8 cellular contexts compared by ENCODE assay signal in genomic region chr1:201505505-201505893, GRCh38. TPM values are rescaled to one million over a fixed set of nuclear protein-coding genes. Genes with fewer than 3 reads are reported as not detected.
DNase-seq lines count a peak whose midpoint lies in the region; ATAC-seq and TF ChIP-seq lines count a peak whose summit lies in the region.

No MANE protein-coding gene starts in this region.

- H3K4me3 ChIP-seq in HUES6 (ENCODE audit: low read depth, low read length) (peak overlapping the region; percentile 60; the same call in 1 of the 2 replicates), spleen (peak overlapping the region; percentile 52 to 92 (median 66))

- peaks cover 56% of the 10 kb centered on the region for H3K4me1 ChIP-seq in HUES6 (ENCODE audit: control insufficient read depth, insufficient read depth, low read length)
- H3K4me1 ChIP-seq in spleen = peaks cover 17 to 76% (median 51%) of the 10 kb centered on the region in 6 donors

- H3K36me3 Mint-ChIP-seq in CD4-positive, alpha-beta T cell (ENCODE audit: low read depth) = no peaks in the 10 kb centered on the region
- peaks cover 2% of the 10 kb centered on the region for H3K36me3 Mint-ChIP-seq in activated CD4-positive, alpha-beta memory T cell treated with anti-CD3 and anti-CD28 coated beads, Interleukin-2, amount 10 ng/mL, durations not matched to agents 7 days and 5 days (ENCODE audit: low read depth)

- no peak for TF ChIP-seq CTCF in CD4-positive, alpha-beta T cell (IDR thresholded peaks at IDR 0.05)
- TF ChIP-seq CTCF in spleen (IDR thresholded peaks at IDR 0.05 in 8 of 11, conservative IDR thresholded peaks at IDR 0.05 in 3 of 11) = no peak

- H3K36me3 ChIP-seq in HUES6 (ENCODE audit: control insufficient read depth, insufficient read depth, low read length) = no peaks in the 10 kb centered on the region
- peaks cover 0 to 15% (median 0%) of the 10 kb centered on the region in 6 donors for H3K36me3 ChIP-seq in spleen

- H3K4me1 Mint-ChIP-seq in CD4-positive, alpha-beta T cell (ENCODE audit: low read depth) = peaks cover 49% of the 10 kb centered on the region
- peaks cover 58% of the 10 kb centered on the region for H3K4me1 Mint-ChIP-seq in activated CD4-positive, alpha-beta memory T cell treated with anti-CD3 and anti-CD28 coated beads, Interleukin-2, amount 10 ng/mL, durations not matched to agents 7 days and 5 days

- intact Hi-C loops in CD4-positive, alpha-beta T cell (cut with DNase I, micrococcal nuclease) = loop anchor here in 1 of 2 experiments (5.0 to 10.0 kb wide), 2 partner anchors 351 to 447 kb away; partner anchors contain the start of gene TMEM9
- intact Hi-C loops in left ventricle myocardium superior (cut with micrococcal nuclease) = no loop called here
- intact Hi-C loops in spleen (cut with DNase I; ENCODE audit: low total_unique reads) = no loop called here

- no peaks in the 10 kb centered on the region for H3K9me3 Mint-ChIP-seq in CD4-positive, alpha-beta T cell
- H3K9me3 Mint-ChIP-seq in activated CD4-positive, alpha-beta memory T cell treated with anti-CD3 and anti-CD28 coated beads, Interleukin-2, amount 10 ng/mL, durations not matched to agents 7 days and 5 days = no peaks in the 10 kb centered on the region

- H3K27me3 ChIP-seq in CD4-positive, alpha-beta T cell (ENCODE audit: control insufficient read depth, insufficient read depth, low read length) = no peaks in the 10 kb centered on the region
- H3K27me3 ChIP-seq in HUES6 (ENCODE audit: control insufficient read depth, insufficient read depth, low read length) (peaks cover 19% of the 10 kb centered on the region), spleen (replicated peaks in 1 of 7) (no peaks in the 10 kb centered on the region)

- DNase-seq in CD4-positive, alpha-beta T cell = no peak
- DNase-seq in activated CD4-positive, alpha-beta memory T cell treated with anti-CD3 and anti-CD28 coated beads, Interleukin-2, amount 10 ng/mL, durations not matched to agents 7 days and 5 days = no peak
- no peak for DNase-seq in left ventricle myocardium superior
- DNase-seq in spleen = no peak
- DNase-seq in activated effector memory CD4-positive, alpha-beta T cell treated with anti-CD3 and anti-CD28 coated beads, Interleukin-2, amount 50 U/mL, for 16 hours = no peak

- no peak for TF ChIP-seq POLR2A in spleen (IDR thresholded peaks at IDR 0.05)

- no peaks in the 10 kb centered on the region for H3K27me3 Mint-ChIP-seq in CD4-positive, alpha-beta T cell
- H3K27me3 Mint-ChIP-seq in activated CD4-positive, alpha-beta memory T cell treated with anti-CD3 and anti-CD28 coated beads, Interleukin-2, amount 10 ng/mL, durations not matched to agents 7 days and 5 days = no peaks in the 10 kb centered on the region

- 10 to 17% (median 13%) methylated on average over 4 of the region's 4 CpGs for WGBS in spleen, 5 donors

- H3K9ac ChIP-seq in HUES6 (ENCODE audit: low read length) = peak overlapping the region; percentile 78

- H3K27ac Mint-ChIP-seq in CD4-positive, alpha-beta T cell = peak overlapping the region; percentile 86
- peak overlapping the region; percentile 81 for H3K27ac Mint-ChIP-seq in activated CD4-positive, alpha-beta memory T cell treated with anti-CD3 and anti-CD28 coated beads, Interleukin-2, amount 10 ng/mL, durations not matched to agents 7 days and 5 days

- CTCF ChIA-PET in CD4-positive, alpha-beta T cell (lab: Charles Lee) = no interaction called here
- CTCF ChIA-PET in activated CD4-positive, alpha-beta memory T cell treated with anti-CD3 and anti-CD28 coated beads, Interleukin-2, amount 10 ng/mL, durations not matched to agents 7 days and 5 days (lab: Charles Lee) = interaction anchor here (2.0 to 7.6 kb wide), 3 partner anchors 7 to 58 kb away, joined by 7 to 74 read pairs (median 43); no protein-coding TSS in a partner anchor

- peak overlapping the region; percentile 96 for H3K4me3 Mint-ChIP-seq in CD4-positive, alpha-beta T cell
- H3K4me3 Mint-ChIP-seq in activated CD4-positive, alpha-beta memory T cell treated with anti-CD3 and anti-CD28 coated beads, Interleukin-2, amount 10 ng/mL, durations not matched to agents 7 days and 5 days = peak overlapping the region; percentile 93

- POLR2A ChIA-PET in CD4-positive, alpha-beta T cell (lab: Charles Lee) = interaction anchor here (1.2 kb wide), 1 partner anchor 24 kb away, joined by 7 read pairs; no protein-coding TSS in a partner anchor
- POLR2A ChIA-PET in activated CD4-positive, alpha-beta memory T cell treated with anti-CD3 and anti-CD28 coated beads, Interleukin-2, amount 10 ng/mL, durations not matched to agents 7 days and 5 days (lab: Charles Lee) = interaction anchor here (1.2 to 3.2 kb wide), 5 partner anchors 9 to 24 kb away, joined by 3 to 43 read pairs (median 9); no protein-coding TSS in a partner anchor

- no peak overlapping the region for H3K27ac ChIP-seq in CD4-positive, alpha-beta T cell (ENCODE audit: low read depth, low read length)
- H3K27ac ChIP-seq in HUES6 (ENCODE audit: low read depth, low read length) (no peak overlapping the region), spleen (peak overlapping the region; percentile 29 to 93 (median 89))

- ATAC-seq in CD4-positive, alpha-beta T cell (ENCODE audit: poor library complexity) = no peak
- ATAC-seq in left ventricle myocardium superior (peak; percentile 9), HG02870 (IDR thresholded peaks at IDR 0.05; ENCODE audit: unreplicated experiment) (no peak), HG03175 (IDR thresholded peaks at IDR 0.05; ENCODE audit: unreplicated experiment) (no peak)

- H3K9me3 ChIP-seq in CD4-positive, alpha-beta T cell (ENCODE audit: control insufficient read depth, low read length) = no peaks in the 10 kb centered on the region
- H3K9me3 ChIP-seq in HUES6 (ENCODE audit: control insufficient read depth, insufficient read depth, low read depth, low read length) (no peaks in the 10 kb centered on the region), spleen (no peaks in the 10 kb centered on the region)

RNA-seq across cellular contexts. Expression of gene CSRP1, which starts 1.4 kb away (rescaled TPM):
- 10 to 100 TPM; 34.8 to 39.9 TPM for total RNA-seq in CD4-positive, alpha-beta T cell
- total RNA-seq in activated CD4-positive, alpha-beta memory T cell treated with anti-CD3 and anti-CD28 coated beads, Interleukin-2, amount 10 ng/mL, durations not matched to agents 7 days and 5 days = 10 to 100 TPM; 77.1 to 77.8 TPM
- total RNA-seq in left ventricle myocardium superior = 41.4 TPM
- 100 to 1,000 TPM; 115 to 360 (median 188) TPM for total RNA-seq in spleen
- 100 to 1,000 TPM in 2 of 3 donors, 10 to 100 TPM in 1; 67.1 to 180 (median 108) TPM for polyA plus RNA-seq in spleen

RNA-seq across cellular contexts. Expression of gene NAV1, which starts 33.4 kb away (rescaled TPM):
- total RNA-seq in CD4-positive, alpha-beta T cell = 1 to 10 TPM; 2.8 to 4.3 TPM
- total RNA-seq in activated CD4-positive, alpha-beta memory T cell treated with anti-CD3 and anti-CD28 coated beads, Interleukin-2, amount 10 ng/mL, durations not matched to agents 7 days and 5 days = 1 to 10 TPM; 2.8 to 3.0 TPM
- total RNA-seq in left ventricle myocardium superior = 63.3 TPM
- 10 to 100 TPM; 15.7 to 37.2 (median 27.4) TPM for total RNA-seq in spleen
- 1 to 10 TPM; 1.1 to 3.5 (median 1.2) TPM for polyA plus RNA-seq in spleen

RNA-seq across cellular contexts. Expression of gene PHLDA3, which starts 36.5 kb away (rescaled TPM):
- total RNA-seq in CD4-positive, alpha-beta T cell = under 1 TPM; 0.45 to 0.71 TPM
- 10 to 100 TPM in 1 of 2 experiments, 1 to 10 TPM in 1; 9.0 to 11.4 TPM for total RNA-seq in activated CD4-positive, alpha-beta memory T cell treated with anti-CD3 and anti-CD28 coated beads, Interleukin-2, amount 10 ng/mL, durations not matched to agents 7 days and 5 days
- total RNA-seq in left ventricle myocardium superior = 20.4 TPM
- total RNA-seq in spleen = 10 to 100 TPM in 3 of 7 donors, 1 to 10 TPM in 4; 3.7 to 17.4 (median 8.1) TPM
- polyA plus RNA-seq in spleen = 1 to 10 TPM; 3.6 to 8.7 (median 5.6) TPM

Comparison
In these comparisons a context has a peak if more than half of its experiments do, and no peak if none do; other contexts are left out.
1. H3K27ac ChIP-seq: peak in spleen (8 of 8); none in CD4-positive, alpha-beta T cell (single experiment) and HUES6 (single experiment).